In genomic region chr18:59266876-59267510, GRCh38 we compare ENCODE assay signal across 17 cellular contexts. TPM values are rescaled to one million over a fixed set of nuclear protein-coding genes. Genes with fewer than 3 reads are reported as not detected.
"Had no signal": no experiment of that assay in that cellular context is flagged by ENCODE, and none has a peak within 500 bp of the region (broad histone marks: within the 10 kb centered on the region; RNA-seq: fewer than 3 reads in every experiment).

No MANE protein-coding gene starts in this region.

- ATAC-seq: activated CD4-positive, alpha-beta T cell treated with anti-CD3 and anti-CD28 coated beads for 36 hours; activated CD8-positive, alpha-beta T cell treated with anti-CD3 and anti-CD28 coated beads, Interleukin-2, amount 10 ng/mL, durations not matched to agents 7 days and 5 days; effector memory CD8-positive, alpha-beta T cell; left cardiac atrium; lower lobe of right lung had no signal

- H3K36me3 ChIP-seq: brain microvascular endothelial cell, lower lobe of right lung, spleen, suprapubic skin, upper lobe of left lung had no signal

- H3K9me3 ChIP-seq: lower lobe of right lung, suprapubic skin, upper lobe of left lung had no signal

- DNase-seq: activated CD8-positive, alpha-beta T cell treated with anti-CD3 and anti-CD28 coated beads, Interleukin-2, amount 10 ng/mL, durations not matched to agents 7 days and 5 days; brain microvascular endothelial cell; cerebellar nuclear complex; effector memory CD8-positive, alpha-beta T cell; left cardiac atrium; lower lobe of right lung; nucleus accumbens; stimulated activated CD4-positive, alpha-beta T cell treated with anti-CD3 and anti-CD28 coated beads, Interleukin-1b, Interleukin-23, amount 100 ng/mL, for 48 hours; stimulated activated naive CD4-positive, alpha-beta T cell treated with Interleukin-2 at 50 U/mL for 16 hours had no signal

- H3K27ac ChIP-seq: brain microvascular endothelial cell, lower lobe of right lung, spleen, suprapubic skin, upper lobe of left lung had no signal

- H3K4me3 ChIP-seq: lower lobe of right lung, spleen, suprapubic skin, upper lobe of left lung had no signal

RNA-seq across cellular contexts. Expression of gene RAX, which starts 6.3 kb away (rescaled TPM):
- total RNA-seq: activated CD4-positive, alpha-beta T cell treated with anti-CD3 and anti-CD28 coated beads for 36 hours; activated CD8-positive, alpha-beta T cell treated with anti-CD3 and anti-CD28 coated beads, Interleukin-2, amount 10 ng/mL, durations not matched to agents 7 days and 5 days; activated T-helper 2 cell treated with anti-CD3 and anti-CD28 coated beads, Interferon-gamma antibody, Interleukin-2, Interleukin-4, amounts not matched to agents 10 μg/mL and 5 μg/mL and 100 μg/mL, durations not matched to agents 14 hours and 24 hours and 36 hours; left cardiac atrium; lower lobe of right lung; mesothelial cell of epicardium; myocyte; progenitor cell of endocrine pancreas; spleen; upper lobe of left lung had no signal

RNA-seq across cellular contexts. Expression of gene GRP, which starts 47.0 kb away (rescaled TPM):
- total RNA-seq: activated CD4-positive, alpha-beta T cell treated with anti-CD3 and anti-CD28 coated beads for 36 hours; activated CD8-positive, alpha-beta T cell treated with anti-CD3 and anti-CD28 coated beads, Interleukin-2, amount 10 ng/mL, durations not matched to agents 7 days and 5 days; activated T-helper 2 cell treated with anti-CD3 and anti-CD28 coated beads, Interferon-gamma antibody, Interleukin-2, Interleukin-4, amounts not matched to agents 10 μg/mL and 5 μg/mL and 100 μg/mL, durations not matched to agents 14 hours and 24 hours and 36 hours; left cardiac atrium; mesothelial cell of epicardium; myocyte; progenitor cell of endocrine pancreas; spleen; suprapubic skin had no signal
- polyA plus RNA-seq: spleen had no signal

RNA-seq across cellular contexts. Expression of gene CPLX4, which starts 51.5 kb away (rescaled TPM):
- total RNA-seq: activated CD4-positive, alpha-beta T cell treated with anti-CD3 and anti-CD28 coated beads for 36 hours; activated CD8-positive, alpha-beta T cell treated with anti-CD3 and anti-CD28 coated beads, Interleukin-2, amount 10 ng/mL, durations not matched to agents 7 days and 5 days; activated T-helper 2 cell treated with anti-CD3 and anti-CD28 coated beads, Interferon-gamma antibody, Interleukin-2, Interleukin-4, amounts not matched to agents 10 μg/mL and 5 μg/mL and 100 μg/mL, durations not matched to agents 14 hours and 24 hours and 36 hours; left cardiac atrium; lower lobe of right lung; mesothelial cell of epicardium; myocyte; progenitor cell of endocrine pancreas; spleen; suprapubic skin; upper lobe of left lung had no signal
